Comparison of ENCODE assay signal across 8 cellular contexts in genomic region chr1:187703138-187704130, GRCh38.
A peak's percentile ranks its signal among the peaks of the same experiment; 100 is the strongest.
DNase-seq lines count a peak whose midpoint lies in the region; ATAC-seq, FAIRE-seq and TF ChIP-seq lines count a peak whose summit lies in the region.
"Not testable (repeated sequence)": the region's sequence is repeated elsewhere in the genome, so short reads cannot be mapped to it uniquely, and the experiment has no call there.

No MANE protein-coding gene starts in this region.

- POLR2A ChIA-PET in A549 (lab: Yijun Ruan, JAX): not testable (repeated sequence)

- TF ChIP-seq POLR2A in A549 (IDR thresholded peaks at IDR 0.05; ENCODE audit: low read length); testis (IDR thresholded peaks at IDR 0.05): not testable (repeated sequence)

- H3K4me1 ChIP-seq in A549; kidney (ENCODE audit: control insufficient read depth in 1 of 2, insufficient read depth in 1 of 2, low read depth in 1 of 2, low read length in 2 of 2); left lung; testis; upper lobe of right lung; aorta (ENCODE audit: control insufficient read depth in 1 of 2, insufficient read depth in 2 of 2, low read length in 2 of 2): not testable (repeated sequence)

- DNase-seq in A549 (ENCODE audit: low read depth in 1 of 2, low spot score in 1 of 2); testis: not testable (repeated sequence)
- DNase-seq in NCI-H146 (lab: John Stamatoyannopoulos, UW): peak; percentile 30
- DNase-seq in kidney: peak; percentile 57
- peak; percentile 27 to 63 for DNase-seq in left lung
- DNase-seq in posterior vena cava (ENCODE audit: low spot score): peak; percentile 69
- peak; percentile 47 for DNase-seq in upper lobe of right lung
- DNase-seq in aorta: peak; percentile 35 to 68

- peak overlapping the region; percentile 34 to 81; a peak in 4 of 6 replicates for H3K27ac ChIP-seq in A549
- H3K27ac ChIP-seq in kidney (ENCODE audit: low read depth in 2 of 2, low read length in 2 of 2); left lung; testis; upper lobe of right lung; aorta (ENCODE audit: low read depth in 1 of 2, low read length in 2 of 2): not testable (repeated sequence)

- not testable (repeated sequence) for H3K9ac ChIP-seq in kidney (ENCODE audit: low read length in 2 of 2)

- CTCF ChIA-PET in A549 (lab: Yijun Ruan, JAX): interaction anchor here (1.6 kb wide), 1 partner anchor 17 kb away, joined by 3 read pairs; no protein-coding TSS in a partner anchor

- H3K4me3 ChIP-seq in A549: peak overlapping the region; percentile 40
- not testable (repeated sequence) for H3K4me3 ChIP-seq in kidney (ENCODE audit: low read length in 2 of 2); left lung; upper lobe of right lung; aorta (ENCODE audit: low read length in 2 of 2)
- peak overlapping the region; percentile 4 to 38 for H3K4me3 ChIP-seq in testis

- not testable (repeated sequence) for TF ChIP-seq RAD21 in A549 (conservative IDR thresholded peaks at IDR 0.05 in 1 of 2, IDR thresholded peaks at IDR 0.05 in 1 of 2)

- FAIRE-seq in A549 (lab: Jason Lieb, UNC): peak; percentile 36
- not testable (repeated sequence) for FAIRE-seq in kidney (lab: Jason Lieb, UNC)

- TF ChIP-seq CTCF in A549 (IDR thresholded peaks at IDR 0.05); kidney (IDR thresholded peaks at IDR 0.05; ENCODE audit: borderline replicate concordance, extremely low read depth, insufficient read depth); left lung (IDR thresholded peaks at IDR 0.05); testis (IDR thresholded peaks at IDR 0.05); upper lobe of right lung (IDR thresholded peaks at IDR 0.05): not testable (repeated sequence)

- WGBS in A549 (ENCODE audit: missing lambda C conversion rate): 35% methylated on average over 15 of the region's 46 CpGs
- 65 to 77% methylated on average over 3 to 45 of the region's 46 CpGs for WGBS in testis, 2 donors
- WGBS in aorta, 2 donors: 90 to 92% methylated on average over 31 to 44 of the region's 46 CpGs

- intact Hi-C loops in kidney (cut with DNase I); left lung (cut with DNase I); testis (cut with DNase I; ENCODE audit: low total_unique reads); upper lobe of right lung (cut with DNase I); aorta (cut with DNase I): not testable (repeated sequence)
- intact Hi-C loops in posterior vena cava (cut with DNase I): loop anchor here in 1 of 2 donors (10.0 kb wide), 1 partner anchor 1351 kb away; no protein-coding TSS in a partner anchor

- not testable (repeated sequence) for H3K36me3 ChIP-seq in kidney (ENCODE audit: control insufficient read depth in 1 of 2, insufficient read depth in 2 of 2, low read length in 2 of 2); left lung; testis (ENCODE audit: low read depth, missing control alignments); upper lobe of right lung; aorta (ENCODE audit: control insufficient read depth in 1 of 2, insufficient read depth in 2 of 2, low read length in 1 of 2)

- not testable (repeated sequence) for TF ChIP-seq EP300 in A549 (IDR thresholded peaks at IDR 0.05)

- ATAC-seq in A549: peak; percentile 52 to 62; a peak in 3 of 6 replicates
- not testable (repeated sequence) for ATAC-seq in left lung; upper lobe of right lung; aorta (ENCODE audit: low FRiP score)

- not testable (repeated sequence) for H3K9me3 ChIP-seq in A549; kidney (ENCODE audit: control insufficient read depth in 1 of 2, low read length in 2 of 2); left lung; testis; upper lobe of right lung; aorta (ENCODE audit: control insufficient read depth, low read length)

- not testable (repeated sequence) for H3K27me3 ChIP-seq in left lung; testis; upper lobe of right lung; aorta (ENCODE audit: control insufficient read depth in 1 of 2, insufficient read depth in 2 of 2, low read length in 1 of 2)

- peak overlapping the region; percentile 60 for H3K4me2 ChIP-seq in A549

TF ChIP-seq in A549, 52 proteins besides CTCF, POLR2A, EP300 and RAD21:
- TF ChIP-seq E2F6 (IDR thresholded peaks at IDR 0.05; ENCODE audit: borderline replicate concordance, low read depth): peak; percentile 40; the same call in 1 of the 2 replicates
TF ChIP-seq in A549: peak in this region for 1; not testable (repeated sequence) for 51.
